In genomic region chr3:123618076-123618703, GRCh38 we compare ENCODE assay signal across 1 cellular context.
TF ChIP-seq lines count a peak whose summit lies in the region.

No MANE protein-coding gene starts in this region.

TF ChIP-seq in HCT116, 20 proteins besides CTCF, POLR2A, EP300 and RAD21:
- TF ChIP-seq SRF (IDR thresholded peaks at IDR 0.05; ENCODE audit: low read depth) (no peak), CEBPB (IDR thresholded peaks at IDR 0.05; ENCODE audit: low read depth) (peak; percentile 58; the same call in 1 of the 2 replicates)
